6 cellular contexts compared by ENCODE assay signal in the genomic region with DNA sequence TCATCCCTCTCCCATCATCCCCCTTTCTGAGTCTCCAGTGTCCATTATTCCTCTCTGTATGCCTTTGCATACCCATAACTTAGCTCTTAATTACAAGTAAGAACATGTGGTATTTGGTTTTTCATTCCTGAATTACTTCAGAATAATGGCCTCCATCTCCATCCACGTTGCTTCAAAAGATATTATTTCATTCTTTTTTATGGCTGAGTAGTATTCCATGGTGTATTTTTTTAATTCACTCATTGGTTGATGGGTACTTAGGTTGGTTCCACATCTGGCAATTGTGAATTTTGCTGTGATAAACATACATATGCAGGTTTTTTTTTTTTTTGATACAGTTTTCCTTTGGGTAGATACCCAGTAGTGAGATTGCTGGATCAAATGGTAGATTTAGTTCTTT.
"Had no signal": no experiment of that assay in that cellular context is flagged by ENCODE, and none has a peak within 500 bp of the region (broad histone marks: within the 10 kb centered on the region; RNA-seq: fewer than 3 reads in every experiment).

No MANE protein-coding gene starts in this region.

- H3K27ac Mint-ChIP-seq: GM23338, HFFc6, IgD-negative memory B cell had no signal

- H3K27ac ChIP-seq: HL-60 had no signal

- H3K9me3 Mint-ChIP-seq: GM23338, H9, HFFc6 had no signal

- H3K27me3 Mint-ChIP-seq: IgD-negative memory B cell had no signal

- H3K4me3 ChIP-seq: GM23338 had no signal

- DNase-seq: H9, HCEC 1CT, HFFc6 had no signal

- H3K4me3 Mint-ChIP-seq: GM23338, H9, HFFc6, IgD-negative memory B cell had no signal
